In the genomic region with DNA sequence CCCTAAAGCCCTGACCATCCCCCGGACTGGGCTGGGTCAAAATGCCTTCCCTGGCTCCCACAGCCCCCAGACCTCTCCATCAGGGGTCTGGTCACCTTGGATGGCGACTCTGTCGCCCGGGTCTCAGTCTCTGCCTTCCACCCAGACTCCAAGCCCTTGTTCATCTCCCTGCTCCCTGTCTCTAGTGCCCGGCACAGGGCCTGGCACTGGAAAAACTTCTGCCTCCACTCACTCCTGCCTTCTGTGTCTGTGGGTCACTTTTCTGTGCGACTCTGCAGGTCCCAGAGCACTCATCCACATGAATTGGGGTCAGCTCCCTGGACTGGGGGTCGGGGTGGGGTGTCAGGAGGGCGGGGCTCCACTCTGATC, we compare ENCODE assay signal across 1 cellular context.
TF ChIP-seq lines count a peak whose summit lies in the region.

No MANE protein-coding gene starts in this region.

TF ChIP-seq in GM12878, 131 proteins besides CTCF, POLR2A, EP300 and RAD21:
- TF ChIP-seq NFIC (IDR thresholded peaks at IDR 0.05; ENCODE audit: low read depth, low read length) = no peak
- TF ChIP-seq ASH2L (IDR thresholded peaks at IDR 0.05; ENCODE audit: borderline replicate concordance, low read depth) = no peak
- TF ChIP-seq KLF5 (IDR thresholded peaks at IDR 0.05; ENCODE audit: partially characterized antibody) = no peak
- no peak for TF ChIP-seq HCFC1 (IDR thresholded peaks at IDR 0.05; ENCODE audit: low read length)
- no peak for TF ChIP-seq SMAD5 (IDR thresholded peaks at IDR 0.05; ENCODE audit: low read depth)
- TF ChIP-seq POLR2AphosphoS5 (IDR thresholded peaks at IDR 0.05; ENCODE audit: low read length) = 0 out of 2 replicates have a peak, but pooled peaks have one; percentile 16
TF ChIP-seq in GM12878: peak in this region for 1.
